In the genomic region with DNA sequence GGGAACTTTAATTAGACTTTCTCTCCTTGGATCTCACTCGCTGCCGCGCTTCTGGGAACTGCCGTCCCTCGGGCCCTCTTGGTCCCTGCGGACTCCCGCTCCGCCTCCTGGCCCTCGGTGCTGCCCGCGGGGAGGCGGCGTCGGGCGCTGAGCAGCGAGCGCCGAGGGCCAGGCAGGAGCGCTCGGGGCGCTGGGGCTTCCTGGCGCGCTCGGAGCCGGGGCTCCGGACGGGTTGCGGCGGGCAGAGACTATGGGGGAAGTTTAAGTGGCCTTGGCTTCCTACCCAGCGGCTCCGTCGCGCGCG, we compare ENCODE assay signal across 11 cellular contexts. TPM values are rescaled to one million over a fixed set of nuclear protein-coding genes. Genes with fewer than 3 reads are reported as not detected.
DNase-seq lines count a peak whose midpoint lies in the region; ATAC-seq and TF ChIP-seq lines count a peak whose summit lies in the region.
"Had no signal": no experiment of that assay in that cellular context is flagged by ENCODE, and none has a peak within 500 bp of the region (broad histone marks: within the 10 kb centered on the region; RNA-seq: fewer than 3 reads in every experiment).

No MANE protein-coding gene starts in this region.

- DNase-seq in NCI-H2029 (lab: John Stamatoyannopoulos, UW), result peak; percentile 19
- DNase-seq in NCI-H2029 treated with DMSO at 0.1 percent for 48 hours (lab: John Stamatoyannopoulos, UW), result no peak
- no peak for DNase-seq in left lobe of liver (ENCODE audit: low spot score)
- no peak for DNase-seq in testis
- no peak for DNase-seq in GOT3 (lab: John Stamatoyannopoulos, UW)
- DNase-seq in dedifferentiated amniotic fluid mesenchymal stem cell (ENCODE audit: extremely low spot score), result no peak
- DNase-seq: activated CD8-positive, alpha-beta T cell treated with anti-CD3 and anti-CD28 coated beads for 36 hours; kidney glomerular epithelial cell had no signal

- no peaks in the 10 kb centered on the region for H3K36me3 Mint-ChIP-seq in brain

- no peaks in the 10 kb centered on the region for H3K36me3 ChIP-seq in testis (ENCODE audit: low read depth, missing control alignments)

- no peaks in the 10 kb centered on the region for H3K27me3 ChIP-seq in testis

- intact Hi-C loops in testis (cut with DNase I; ENCODE audit: low total_unique reads), result no loop called here

- 0 to 2% methylated on average over 15 to 29 of the region's 35 CpGs for WGBS in testis, 2 donors

- H3K4me1 Mint-ChIP-seq in brain, result peaks cover 19% of the 10 kb centered on the region

- peak overlapping the region; percentile 82 to 87 (median 86) for H3K4me3 Mint-ChIP-seq in brain
- H3K4me3 Mint-ChIP-seq: activated CD8-positive, alpha-beta T cell treated with anti-CD3 and anti-CD28 coated beads for 36 hours had no signal

- H3K9me3 ChIP-seq in testis, result no peaks in the 10 kb centered on the region

- H3K27ac Mint-ChIP-seq in brain, result peak overlapping the region in 1 of 5 experiments; percentile 50
- H3K27ac Mint-ChIP-seq: activated CD8-positive, alpha-beta T cell treated with anti-CD3 and anti-CD28 coated beads for 36 hours had no signal

- H3K9me3 Mint-ChIP-seq in brain, result no peaks in the 10 kb centered on the region
- H3K9me3 Mint-ChIP-seq: activated CD8-positive, alpha-beta T cell treated with anti-CD3 and anti-CD28 coated beads for 36 hours had no signal

- TF ChIP-seq POLR2A in testis (IDR thresholded peaks at IDR 0.05), result no peak

- ATAC-seq in left lobe of liver (peak; percentile 65), GM19452 (IDR thresholded peaks at IDR 0.05; ENCODE audit: unreplicated experiment) (no peak)
- ATAC-seq: activated CD8-positive, alpha-beta T cell treated with anti-CD3 and anti-CD28 coated beads for 36 hours had no signal

- H3K27me3 Mint-ChIP-seq in brain, result peaks cover 87% of the 10 kb centered on the region

- peak overlapping the region; percentile 36 to 56 for H3K4me3 ChIP-seq in testis

- H3K4me1 ChIP-seq in testis, result peaks cover 6% of the 10 kb centered on the region

- no peak overlapping the region for H3K27ac ChIP-seq in testis

- TF ChIP-seq CTCF in brain (conservative IDR thresholded peaks at IDR 0.05) (no peak), testis (IDR thresholded peaks at IDR 0.05) (no peak)

RNA-seq across cellular contexts. Expression of a gene that starts 0.7 kb away (rescaled TPM):
- polyA plus RNA-seq in brain (ENCODE audit: insufficient read depth, low read depth, low replicate concordance) (4.0 TPM), testis (ENCODE audit: insufficient read depth, low read depth, low replicate concordance) (0.75 TPM)
- total RNA-seq in left lobe of liver (0.28 TPM), testis (under 1 TPM; 0.79 to 0.93 TPM)
- total RNA-seq: activated CD8-positive, alpha-beta T cell treated with anti-CD3 and anti-CD28 coated beads for 36 hours; HT-29 had no signal
